ENCODE assay signal across 16 cellular contexts in genomic region chr22:27097933-27098332, GRCh38.
DNase-seq lines count a peak whose midpoint lies in the region; ATAC-seq and TF ChIP-seq lines count a peak whose summit lies in the region.
"Had no signal": no experiment of that assay in that cellular context is flagged by ENCODE, and none has a peak within 500 bp of the region (broad histone marks: within the 10 kb centered on the region; RNA-seq: fewer than 3 reads in every experiment).

No MANE protein-coding gene starts in this region.

- ATAC-seq in HG03378 (IDR thresholded peaks at IDR 0.05; ENCODE audit: unreplicated experiment) (no peak), left lobe of liver (no peak)

- DNase-seq in AG20443 (ENCODE audit: low spot score) (peak; percentile 63), SW480 (ENCODE audit: low spot score) (peak; percentile 16), choroid plexus epithelial cell (ENCODE audit: low read depth) (peak; percentile 33), myocyte (ENCODE audit: low read depth) (peak; percentile 30), cerebellar nuclear complex (lab: John Stamatoyannopoulos, UW) (no peak), GOT3 (lab: John Stamatoyannopoulos, UW) (no peak), left lobe of liver (ENCODE audit: low spot score) (no peak)
- DNase-seq: Calu3; CD4-positive, alpha-beta memory T cell; DMS53; KG1; NCI-H1048; NCI-H146; NCI-H2081; NCI-H510A treated with DMSO at 0.1 percent for 48 hours had no signal

- H3K4me3 ChIP-seq in choroid plexus epithelial cell (ENCODE audit: low read depth, low read length), result no peak overlapping the region

- TF ChIP-seq CTCF in choroid plexus epithelial cell (conservative IDR thresholded peaks at IDR 0.05; ENCODE audit: low read depth, low read length), result no peak

Comparison
In these comparisons a context has a peak if more than half of its experiments do, and no peak if none do; other contexts are left out.
1. DNase-seq: peak in AG20443 (single experiment), SW480 (single experiment), choroid plexus epithelial cell (single experiment) and myocyte (single experiment); none in cerebellar nuclear complex (0 of 2), GOT3 (single experiment) and left lobe of liver (single experiment).